In genomic region chr16:85491798-85492616, GRCh38 we compare ENCODE assay signal across 9 cellular contexts.
A peak's percentile ranks its signal among the peaks of the same experiment; 100 is the strongest.
DNase-seq lines count a peak whose midpoint lies in the region; ATAC-seq and TF ChIP-seq lines count a peak whose summit lies in the region.
"Had no signal": no experiment of that assay in that cellular context is flagged by ENCODE, and none has a peak within 500 bp of the region (broad histone marks: within the 10 kb centered on the region; RNA-seq: fewer than 3 reads in every experiment).

No MANE protein-coding gene starts in this region.

- H3K4me1 ChIP-seq in heart right ventricle (peaks cover 6 to 35% (median 26%) of the 10 kb centered on the region in 9 donors), prostate gland (replicated peaks) (peaks cover 15% of the 10 kb centered on the region)

- peak; percentile 45 for DNase-seq in COLO668 (lab: John Stamatoyannopoulos, UW; ENCODE audit: unreplicated experiment)
- peak; percentile 22 for DNase-seq in activated CD8-positive, alpha-beta memory T cell treated with anti-CD3 and anti-CD28 coated beads, Interleukin-2, amount 50 U/mL, for 4 hours
- peak; percentile 78 to 83 for DNase-seq in heart right ventricle
- DNase-seq in prostate gland (ENCODE audit: low spot score) = peak; percentile 94
- no peak for DNase-seq in NOMO-1 (lab: John Stamatoyannopoulos, UW; ENCODE audit: unreplicated experiment in 2 of 2)
- DNase-seq in activated CD4-positive, CD25-positive, alpha-beta regulatory T cell (lab: John Stamatoyannopoulos, UW) = no peak
- no peak for DNase-seq in SHP77 (lab: John Stamatoyannopoulos, UW)
- DNase-seq: GDM1 had no signal

- peak; percentile 82 to 95 (median 90) for ATAC-seq in heart right ventricle
- ATAC-seq in GM21447 (IDR thresholded peaks at IDR 0.05; ENCODE audit: unreplicated experiment) = no peak

- no peaks in the 10 kb centered on the region for H3K36me3 ChIP-seq in heart right ventricle
- no peaks in the 10 kb centered on the region for H3K36me3 ChIP-seq in prostate gland

- peak overlapping the region in 9 of 10 donors; percentile 26 to 84 (median 62) for H3K27ac ChIP-seq in heart right ventricle
- peak overlapping the region; percentile 35 to 37 for H3K27ac ChIP-seq in prostate gland

- no peak for TF ChIP-seq POLR2A in prostate gland (IDR thresholded peaks at IDR 0.05)

- H3K9me3 ChIP-seq in heart right ventricle = no peaks in the 10 kb centered on the region
- no peaks in the 10 kb centered on the region for H3K9me3 ChIP-seq in prostate gland

- WGBS in heart right ventricle, 2 donors = 33 to 38% methylated on average over 25 of the region's 25 CpGs
- WGBS in prostate gland = 20% methylated on average over 25 of the region's 25 CpGs

- intact Hi-C loops in heart right ventricle (cut with DNase I) = no loop called here
- intact Hi-C loops in prostate gland (cut with DNase I) = no loop called here

- H3K27me3 ChIP-seq in heart right ventricle (no peaks in the 10 kb centered on the region), prostate gland (replicated peaks; ENCODE audit: insufficient read depth) (no peaks in the 10 kb centered on the region)

- no peak overlapping the region for H3K4me3 ChIP-seq in heart right ventricle
- H3K4me3 ChIP-seq in prostate gland = no peak overlapping the region

- TF ChIP-seq CTCF in heart right ventricle (IDR thresholded peaks at IDR 0.05) = peak in 1 of 9 donors; percentile 5
- peak in 3 of 4 experiments; percentile 9 to 34 (median 18) for TF ChIP-seq CTCF in prostate gland (IDR thresholded peaks at IDR 0.05)

Comparison
In these comparisons a context has a peak if more than half of its experiments do, and no peak if none do; other contexts are left out.
1. DNase-seq: peak in COLO668 (single experiment), activated CD8-positive, alpha-beta memory T cell treated with anti-CD3 and anti-CD28 coated beads, Interleukin-2, amount 50 U/mL, for 4 hours (single experiment), heart right ventricle (2 of 2) and prostate gland (single experiment); none in NOMO-1 (0 of 2), activated CD4-positive, CD25-positive, alpha-beta regulatory T cell (0 of 4) and SHP77 (0 of 2).